8 cellular contexts compared by ENCODE assay signal in the genomic region with DNA sequence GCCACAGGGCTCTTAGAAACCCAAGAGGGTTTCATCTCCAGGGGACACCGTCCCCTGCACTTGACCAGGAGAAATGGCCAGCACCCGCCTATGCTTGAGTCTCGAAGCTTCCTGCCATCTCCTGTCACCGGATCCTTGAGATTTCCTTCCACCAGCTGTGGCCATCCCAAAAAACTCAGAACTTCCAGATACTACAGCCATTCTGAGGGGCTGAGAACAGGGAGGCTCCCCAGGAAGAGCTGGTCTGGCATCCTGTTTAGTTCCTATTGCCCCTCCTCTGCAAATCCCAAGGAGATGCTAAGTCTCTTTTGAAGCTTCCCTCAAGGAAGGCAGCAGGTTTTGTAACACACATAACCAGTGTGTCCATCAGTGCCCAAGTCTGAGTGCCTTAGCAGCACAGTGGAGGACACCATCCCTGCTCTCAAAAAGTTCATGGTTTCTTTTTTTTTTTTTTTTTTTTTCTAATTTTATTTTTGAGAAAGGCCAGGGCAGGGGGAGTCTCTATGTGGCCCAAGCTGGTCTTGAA. TPM values are rescaled to one million over a fixed set of nuclear protein-coding genes. Genes with fewer than 3 reads are reported as not detected.
DNase-seq lines count a peak whose midpoint lies in the region; ATAC-seq and TF ChIP-seq lines count a peak whose summit lies in the region.

No MANE protein-coding gene starts in this region.

- no peaks in the 10 kb centered on the region for H3K9me3 Mint-ChIP-seq in activated CD4-positive, alpha-beta T cell treated with anti-CD3 and anti-CD28 coated beads, Interleukin-2, amount 10 ng/mL, durations not matched to agents 7 days and 5 days
- no peaks in the 10 kb centered on the region for H3K9me3 Mint-ChIP-seq in activated naive CD8-positive, alpha-beta T cell (ENCODE audit: low read depth)

- H3K27ac ChIP-seq in temporal lobe (ENCODE audit: low read depth, low read length) = peak overlapping the region; percentile 74

- CTCF ChIA-PET in activated CD4-positive, alpha-beta T cell treated with anti-CD3 and anti-CD28 coated beads, Interleukin-2, amount 10 ng/mL, durations not matched to agents 7 days and 5 days (lab: Charles Lee) = interaction anchor here (0.7 to 3.0 kb wide), 7 partner anchors 11 to 146 kb away, joined by 3 to 12 read pairs (median 4); no protein-coding TSS in a partner anchor

- no peaks in the 10 kb centered on the region for H3K27me3 ChIP-seq in kidney epithelial cell (ENCODE audit: control insufficient read depth, insufficient read depth, low read length)

- peaks cover 55% of the 10 kb centered on the region for H3K36me3 Mint-ChIP-seq in activated CD4-positive, alpha-beta T cell treated with anti-CD3 and anti-CD28 coated beads, Interleukin-2, amount 10 ng/mL, durations not matched to agents 7 days and 5 days (ENCODE audit: low read depth)
- peaks cover 6% of the 10 kb centered on the region for H3K36me3 Mint-ChIP-seq in activated naive CD8-positive, alpha-beta T cell

- peak overlapping the region; percentile 99 for H3K27ac Mint-ChIP-seq in activated CD4-positive, alpha-beta T cell treated with anti-CD3 and anti-CD28 coated beads, Interleukin-2, amount 10 ng/mL, durations not matched to agents 7 days and 5 days
- H3K27ac Mint-ChIP-seq in activated naive CD8-positive, alpha-beta T cell = peak overlapping the region; percentile 99

- peaks cover 63% of the 10 kb centered on the region for H3K4me1 Mint-ChIP-seq in activated CD4-positive, alpha-beta T cell treated with anti-CD3 and anti-CD28 coated beads, Interleukin-2, amount 10 ng/mL, durations not matched to agents 7 days and 5 days
- H3K4me1 Mint-ChIP-seq in activated naive CD8-positive, alpha-beta T cell (ENCODE audit: low read depth) = peaks cover 62% of the 10 kb centered on the region

- no peak for DNase-seq in activated CD4-positive, alpha-beta T cell treated with anti-CD3 and anti-CD28 coated beads, Interleukin-2, amount 10 ng/mL, durations not matched to agents 7 days and 5 days
- DNase-seq in activated CD4-positive, alpha-beta T cell treated with anti-CD3 and anti-CD28 coated beads, Interleukin-2, amount 50 U/mL, for 48 hours = no peak
- DNase-seq in kidney epithelial cell (ENCODE audit: low read depth) (no peak), OCI-M1 (lab: John Stamatoyannopoulos, UW) (no peak), NCI-H2081 treated with DMSO at 0.1 percent for 48 hours (lab: John Stamatoyannopoulos, UW) (no peak)

- H3K36me3 ChIP-seq in kidney epithelial cell (ENCODE audit: control insufficient read depth, insufficient read depth, low read length) = peaks cover 2% of the 10 kb centered on the region

- peak overlapping the region; percentile 93 for H3K4me3 Mint-ChIP-seq in activated CD4-positive, alpha-beta T cell treated with anti-CD3 and anti-CD28 coated beads, Interleukin-2, amount 10 ng/mL, durations not matched to agents 7 days and 5 days
- H3K4me3 Mint-ChIP-seq in activated naive CD8-positive, alpha-beta T cell = peak overlapping the region; percentile 92

- POLR2A ChIA-PET in activated CD4-positive, alpha-beta T cell treated with anti-CD3 and anti-CD28 coated beads, Interleukin-2, amount 10 ng/mL, durations not matched to agents 7 days and 5 days (lab: Charles Lee) = interaction anchor here (0.8 to 5.8 kb wide), 5 partner anchors 21 to 87 kb away, joined by 3 to 45 read pairs (median 6); no protein-coding TSS in a partner anchor

- ATAC-seq in HG02852 (IDR thresholded peaks at IDR 0.05; ENCODE audit: unreplicated experiment) = no peak

- H3K4me3 ChIP-seq in kidney epithelial cell (ENCODE audit: low read depth, low read length) = peak overlapping the region; percentile 80

- no peaks in the 10 kb centered on the region for H3K27me3 Mint-ChIP-seq in activated CD4-positive, alpha-beta T cell treated with anti-CD3 and anti-CD28 coated beads, Interleukin-2, amount 10 ng/mL, durations not matched to agents 7 days and 5 days
- H3K27me3 Mint-ChIP-seq in activated naive CD8-positive, alpha-beta T cell = no peaks in the 10 kb centered on the region

- no peak for TF ChIP-seq CTCF in kidney epithelial cell (IDR thresholded peaks at IDR 0.05; ENCODE audit: insufficient read depth, low read length, poor library complexity, severe bottlenecking)

RNA-seq across cellular contexts. Expression of a gene that starts 2.0 kb away (rescaled TPM):
- 100 to 1,000 TPM; 319 to 399 TPM for total RNA-seq in activated CD4-positive, alpha-beta T cell treated with anti-CD3 and anti-CD28 coated beads, Interleukin-2, amount 10 ng/mL, durations not matched to agents 7 days and 5 days
- total RNA-seq in kidney epithelial cell (28.5 and 33.8 TPM in 2 replicates), temporal lobe (4.4 TPM)

RNA-seq across cellular contexts. Expression of a gene that starts 26.8 kb away (rescaled TPM):
- 100 to 1,000 TPM; 121 to 129 TPM for total RNA-seq in activated CD4-positive, alpha-beta T cell treated with anti-CD3 and anti-CD28 coated beads, Interleukin-2, amount 10 ng/mL, durations not matched to agents 7 days and 5 days
- 6.0 and 7.5 TPM in 2 replicates for total RNA-seq in kidney epithelial cell
- total RNA-seq in temporal lobe = 23.1 TPM

RNA-seq across cellular contexts. Expression of a gene that starts 41.0 kb away (rescaled TPM):
- total RNA-seq in activated CD4-positive, alpha-beta T cell treated with anti-CD3 and anti-CD28 coated beads, Interleukin-2, amount 10 ng/mL, durations not matched to agents 7 days and 5 days = 1 to 10 TPM; 3.6 to 3.7 TPM
- 3.3 and 6.0 TPM in 2 replicates for total RNA-seq in kidney epithelial cell
- total RNA-seq in temporal lobe = 5.2 TPM
